ENCODE assay signal across 10 cellular contexts in the genomic region with DNA sequence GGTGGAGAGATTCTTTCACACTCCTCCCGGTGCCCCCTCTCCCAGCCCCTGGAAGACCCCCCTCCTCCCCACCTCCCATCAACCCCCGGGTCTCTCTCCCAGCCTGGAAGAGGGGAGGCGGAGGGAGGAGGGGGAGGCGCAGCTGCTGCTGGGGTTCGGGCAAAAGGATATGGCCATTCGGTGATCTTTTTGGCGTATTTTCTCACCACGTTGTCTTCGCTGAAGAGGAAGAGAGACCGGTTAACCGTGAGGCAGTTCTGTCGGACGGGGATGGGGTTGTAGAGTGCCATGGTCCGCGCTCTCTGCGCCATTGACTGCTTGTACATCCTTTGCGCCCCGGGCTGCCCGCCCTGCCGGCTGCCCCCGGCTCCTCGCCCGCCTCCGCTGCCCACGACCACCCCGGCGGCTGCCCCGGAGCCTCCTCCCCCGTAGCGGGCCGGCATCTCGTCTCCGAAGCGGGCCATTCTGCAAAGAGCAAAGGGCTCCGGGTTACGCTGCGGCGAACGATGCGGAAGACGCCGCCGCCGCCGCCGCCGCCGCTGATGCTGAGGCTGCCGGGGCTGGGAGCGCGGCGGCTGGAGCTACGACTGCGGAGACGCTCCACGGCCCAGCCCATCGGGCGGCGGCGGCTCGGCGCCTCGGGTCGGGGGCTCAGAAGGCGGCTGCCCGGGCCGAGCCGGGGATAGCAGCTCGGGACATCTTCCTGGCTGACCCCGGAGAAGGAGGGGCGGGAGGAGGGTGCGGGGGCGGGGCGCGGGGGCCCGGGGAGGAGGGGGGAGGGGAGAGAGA. TPM values are rescaled to one million over a fixed set of nuclear protein-coding genes. Genes with fewer than 3 reads are reported as not detected.
DNase-seq lines count a peak whose midpoint lies in the region; ATAC-seq lines count a peak whose summit lies in the region.
"Had no signal": no experiment of that assay in that cellular context is flagged by ENCODE, and none has a peak within 500 bp of the region (broad histone marks: within the 10 kb centered on the region; RNA-seq: fewer than 3 reads in every experiment).

A gene (minus strand): TSS at position 719 of the 789 bp plus-strand sequence. CDS start 255 bp downstream, at position 464.

- H3K27ac ChIP-seq in angular gyrus (ENCODE audit: low read depth, low read length) (peak within 1 kb of the TSS; percentile 66), temporal lobe (ENCODE audit: low read depth, low read length) (peak within 1 kb of the TSS; percentile 36)
- H3K27ac ChIP-seq: A549 had no signal

- peak; percentile 34 for DNase-seq in activated CD4-positive, CD25-positive, alpha-beta regulatory T cell treated with anti-CD3 and anti-CD28 coated beads, Interleukin-2, amount 50 U/mL, for 72 hours
- no peak for DNase-seq in activated CD4-positive, CD25-positive, alpha-beta regulatory T cell (lab: John Stamatoyannopoulos, UW)
- DNase-seq in iris pigment epithelial cell (ENCODE audit: low read depth) (peak; percentile 21), NCI-H524 treated with DMSO at 0.1 percent for 48 hours (lab: John Stamatoyannopoulos, UW) (no peak)
- DNase-seq: NCI-H1436 treated with DMSO at 0.1 percent for 48 hours had no signal

- ATAC-seq in GM18873 (IDR thresholded peaks at IDR 0.05; ENCODE audit: low FRiP score, unreplicated experiment): no peak
- ATAC-seq in GM19023 (IDR thresholded peaks at IDR 0.05; ENCODE audit: unreplicated experiment): no peak
- ATAC-seq: A549 had no signal

RNA-seq across cellular contexts. Expression of the gene that starts here (rescaled TPM):
- 46.7 TPM for total RNA-seq in temporal lobe

Comparison
In these comparisons a context has a peak if more than half of its experiments do, and no peak if none do; other contexts are left out.
1. DNase-seq: peak in activated CD4-positive, CD25-positive, alpha-beta regulatory T cell treated with anti-CD3 and anti-CD28 coated beads, Interleukin-2, amount 50 U/mL, for 72 hours (single experiment) and iris pigment epithelial cell (single experiment); none in activated CD4-positive, CD25-positive, alpha-beta regulatory T cell (0 of 4) and NCI-H524 treated with DMSO at 0.1 percent for 48 hours (single experiment).